21 cellular contexts compared by ENCODE assay signal in genomic region chr1:89044970-89045695, GRCh38. TPM values are rescaled to one million over a fixed set of nuclear protein-coding genes. Genes with fewer than 3 reads are reported as not detected.
"Had no signal": no experiment of that assay in that cellular context is flagged by ENCODE, and none has a peak within 500 bp of the region (broad histone marks: within the 10 kb centered on the region; RNA-seq: fewer than 3 reads in every experiment).

No MANE protein-coding gene starts in this region.

- H3K27ac ChIP-seq: heart right ventricle, stomach, testis, upper lobe of right lung had no signal

- H3K4me3 ChIP-seq: heart right ventricle, stomach, testis, upper lobe of right lung had no signal

- H3K4me1 ChIP-seq: stomach, testis, upper lobe of right lung had no signal

- DNase-seq: activated CD4-positive, alpha-beta T cell treated with anti-CD3 and anti-CD28 coated beads for 4 hours; activated CD8-positive, alpha-beta T cell treated with anti-CD3 and anti-CD28 coated beads for 36 hours; activated effector memory CD4-positive, alpha-beta T cell treated with Interleukin-2 at 50 U/mL for 16 hours; activated naive CD4-positive, alpha-beta T cell treated with anti-CD3 and anti-CD28 coated beads, Interleukin-2, amount 50 U/mL, for 16 hours; activated T-cell treated with anti-CD3 and anti-CD28 coated beads, Interleukin-2, amount 50 U/mL, for 4 hours; amniotic stem cell; central memory CD4-positive, alpha-beta T cell; cortex of kidney; effector CD4-positive, alpha-beta T cell; foreskin melanocyte; heart right ventricle; mesendoderm; stimulated activated CD4-positive, alpha-beta T cell treated with anti-CD3 and anti-CD28 coated beads, Interleukin-12 subunit alpha, Interleukin-12 subunit beta, amount 100 ng/mL, for 4 hours; stimulated activated CD4-positive, alpha-beta T cell treated with anti-CD3 and anti-CD28 coated beads, Interleukin-2, amount 100 ng/mL, for 24 hours; stomach; T-helper 2 cell; testis; upper lobe of right lung had no signal

- H3K27ac Mint-ChIP-seq: activated CD8-positive, alpha-beta T cell treated with anti-CD3 and anti-CD28 coated beads for 36 hours; brain; WTC11 had no signal

- H3K27me3 ChIP-seq: heart right ventricle, stomach, testis, upper lobe of right lung had no signal

- H3K36me3 Mint-ChIP-seq: brain, WTC11 had no signal

- H3K4me1 Mint-ChIP-seq: brain, WTC11 had no signal

- ATAC-seq: activated CD8-positive, alpha-beta T cell treated with anti-CD3 and anti-CD28 coated beads for 36 hours; activated T-cell treated with anti-CD3 and anti-CD28 coated beads, Interleukin-2, amount 50 U/mL, for 4 hours; heart right ventricle; upper lobe of right lung; WTC11 had no signal

- H3K4me3 Mint-ChIP-seq: activated CD8-positive, alpha-beta T cell treated with anti-CD3 and anti-CD28 coated beads for 36 hours; activated T-cell treated with anti-CD3 and anti-CD28 coated beads, Interleukin-2, amount 50 U/mL, for 4 hours; brain; WTC11 had no signal

- H3K9me3 ChIP-seq: testis, upper lobe of right lung had no signal

- H3K27me3 Mint-ChIP-seq: activated CD8-positive, alpha-beta T cell treated with anti-CD3 and anti-CD28 coated beads for 36 hours had no signal

RNA-seq across cellular contexts. Expression of gene GBP1, which starts 19.9 kb away (rescaled TPM):
- polyA plus RNA-seq: neural cell had no signal

RNA-seq across cellular contexts. Expression of gene GBP3, which starts 22.5 kb away (rescaled TPM):
- total RNA-seq: WTC11 had no signal
- polyA plus RNA-seq: neural cell had no signal
